22 cellular contexts compared by ENCODE assay signal in the genomic region with DNA sequence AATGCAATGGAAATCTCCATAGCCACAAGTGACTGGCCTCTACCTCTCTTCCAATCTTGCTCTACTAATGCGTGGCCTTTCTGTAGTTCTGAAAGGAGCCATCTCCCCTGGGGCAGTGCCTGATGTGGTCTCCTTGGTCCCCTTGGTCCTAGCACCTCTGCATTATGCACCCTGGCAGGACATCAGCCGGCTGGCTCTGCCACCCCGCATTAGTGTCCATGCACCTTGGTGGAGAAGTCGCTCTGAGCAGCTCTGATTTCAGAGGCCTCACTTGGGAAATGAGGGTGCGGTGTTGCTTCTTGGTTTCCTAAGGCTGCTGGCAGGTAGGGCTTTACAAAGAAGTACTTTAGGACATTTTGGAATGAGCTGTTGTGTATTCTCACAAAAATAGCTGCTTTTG.
"Had no signal": no experiment of that assay in that cellular context is flagged by ENCODE, and none has a peak within 500 bp of the region (broad histone marks: within the 10 kb centered on the region; RNA-seq: fewer than 3 reads in every experiment).

No MANE protein-coding gene starts in this region.

- H3K9me3 ChIP-seq: gastrocnemius medialis, lower lobe of right lung, pancreas, right lobe of liver, testis, tibial artery had no signal

- H3K27ac ChIP-seq: epithelial cell of prostate, gastrocnemius medialis, hepatocyte, lower lobe of right lung, pancreas, right lobe of liver, testis, tibial artery had no signal

- DNase-seq: central memory CD4-positive, alpha-beta T cell; dorsolateral prefrontal cortex; effector CD4-positive, alpha-beta T cell; foreskin fibroblast; gastrocnemius medialis; kidney glomerular epithelial cell; left colon; left ventricle myocardium superior; lower lobe of right lung; nucleus accumbens; right lobe of liver; stimulated activated CD4-positive, alpha-beta T cell treated with anti-CD3 and anti-CD28 coated beads, Interleukin-4, amount 100 ng/mL, for 4 hours; stimulated activated naive CD8-positive, alpha-beta T cell treated with anti-CD3 and anti-CD28 coated beads, Interleukin-15, Interleukin-2, amounts not matched to agents 100 U/mL and 50 U/mL, for 24 hours; testis; tibial artery had no signal

- H3K4me1 ChIP-seq: gastrocnemius medialis, lower lobe of right lung, pancreas, right lobe of liver, testis, tibial artery had no signal

- ATAC-seq: esophagus mucosa; gastrocnemius medialis; left colon; left ventricle myocardium superior; lower lobe of right lung; pancreas; stimulated activated memory B cell treated with anti-CD40 and anti-IgM and Interleukin-4, amounts not matched to agents 10 μg/mL and 1 μg/mL and 100 μg/mL, for 72 hours; stimulated activated naive CD8-positive, alpha-beta T cell treated with anti-CD3 and anti-CD28 coated beads, Interleukin-15, Interleukin-2, amounts not matched to agents 100 U/mL and 50 U/mL, for 24 hours had no signal

- H3K36me3 ChIP-seq: gastrocnemius medialis, lower lobe of right lung, pancreas, right lobe of liver, tibial artery had no signal

- FAIRE-seq: colon, pancreas had no signal

- H3K4me3 ChIP-seq: dorsolateral prefrontal cortex, gastrocnemius medialis, hepatocyte, lower lobe of right lung, pancreas, right lobe of liver, smooth muscle cell, testis, tibial artery had no signal
